Comparison of ENCODE assay signal across 1 cellular context in the genomic region with DNA sequence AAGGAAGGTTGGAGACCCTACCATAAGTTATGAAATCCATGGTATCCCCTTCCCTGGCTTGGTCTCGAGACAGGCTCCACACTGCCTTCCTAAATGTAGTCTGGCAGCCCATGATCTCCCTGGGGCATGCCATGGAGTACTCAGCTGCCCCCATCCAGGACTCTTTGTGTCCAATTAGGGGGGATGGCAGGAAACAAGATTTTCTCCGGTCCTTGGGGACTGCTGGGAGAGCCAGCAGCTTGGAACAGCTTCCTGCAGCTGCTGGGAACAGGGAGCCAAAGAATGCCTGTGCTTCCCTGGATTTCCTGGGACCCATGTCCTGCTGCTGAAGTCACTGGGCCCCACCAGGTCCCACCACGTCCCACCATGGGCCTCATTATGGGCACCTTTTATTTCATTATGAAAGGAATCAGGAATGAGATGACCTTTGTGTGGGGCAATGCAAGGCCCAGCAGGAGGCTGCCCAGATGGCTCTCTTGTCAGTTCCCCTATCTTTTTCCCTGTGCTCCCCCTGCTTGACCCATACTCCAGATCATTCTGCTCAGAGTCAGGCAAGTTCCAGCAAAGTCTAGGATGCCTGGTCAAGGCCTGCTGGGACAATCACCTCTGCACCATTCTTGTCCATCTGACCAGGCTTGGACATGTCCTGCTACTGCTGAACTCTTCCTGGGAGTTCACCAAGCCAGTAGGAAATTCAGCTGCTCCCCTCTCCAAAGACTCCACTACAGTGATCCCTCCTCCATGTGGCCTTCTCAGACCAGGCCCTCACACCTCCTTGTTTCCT.
TF ChIP-seq lines count a peak whose summit lies in the region.

No MANE protein-coding gene starts in this region.

TF ChIP-seq in IMR-90, 13 proteins besides CTCF, POLR2A, EP300 and RAD21:
- TF ChIP-seq MXI1 (IDR thresholded peaks at IDR 0.05; ENCODE audit: borderline replicate concordance, low read depth, low read length) (no peak), RCOR1 (IDR thresholded peaks at IDR 0.05; ENCODE audit: insufficient replicate concordance, low read length) (no peak), CEBPB (IDR thresholded peaks at IDR 0.05; ENCODE audit: low read depth, low read length) (no peak), BHLHE40 (IDR thresholded peaks at IDR 0.05; ENCODE audit: low read depth, low read length) (no peak), MAZ (IDR thresholded peaks at IDR 0.05; ENCODE audit: borderline replicate concordance, low read depth, low read length) (no peak), RFX5 (IDR thresholded peaks at IDR 0.05; ENCODE audit: low read depth, low read length) (no peak), CHD1 (IDR thresholded peaks at IDR 0.05; ENCODE audit: low read depth, low read length) (no peak), FOS (IDR thresholded peaks at IDR 0.05; ENCODE audit: low read depth, low read length) (no peak), NFE2L2 (IDR thresholded peaks at IDR 0.05; ENCODE audit: low read depth, low read length) (no peak), MAFK (IDR thresholded peaks at IDR 0.05; ENCODE audit: low read depth, low read length) (no peak), SMC3 (IDR thresholded peaks at IDR 0.05; ENCODE audit: low read depth, low read length) (no peak)
- TF ChIP-seq, protein P1, sequence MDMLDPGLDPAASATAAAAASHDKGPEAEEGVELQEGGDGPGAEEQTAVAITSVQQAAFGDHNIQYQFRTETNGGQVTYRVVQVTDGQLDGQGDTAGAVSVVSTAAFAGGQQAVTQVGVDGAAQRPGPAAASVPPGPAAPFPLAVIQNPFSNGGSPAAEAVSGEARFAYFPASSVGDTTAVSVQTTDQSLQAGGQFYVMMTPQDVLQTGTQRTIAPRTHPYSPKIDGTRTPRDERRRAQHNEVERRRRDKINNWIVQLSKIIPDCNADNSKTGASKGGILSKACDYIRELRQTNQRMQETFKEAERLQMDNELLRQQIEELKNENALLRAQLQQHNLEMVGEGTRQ (IDR thresholded peaks at IDR 0.05; ENCODE audit: low read depth, low read length), result no peak
- TF ChIP-seq, protein P2, sequence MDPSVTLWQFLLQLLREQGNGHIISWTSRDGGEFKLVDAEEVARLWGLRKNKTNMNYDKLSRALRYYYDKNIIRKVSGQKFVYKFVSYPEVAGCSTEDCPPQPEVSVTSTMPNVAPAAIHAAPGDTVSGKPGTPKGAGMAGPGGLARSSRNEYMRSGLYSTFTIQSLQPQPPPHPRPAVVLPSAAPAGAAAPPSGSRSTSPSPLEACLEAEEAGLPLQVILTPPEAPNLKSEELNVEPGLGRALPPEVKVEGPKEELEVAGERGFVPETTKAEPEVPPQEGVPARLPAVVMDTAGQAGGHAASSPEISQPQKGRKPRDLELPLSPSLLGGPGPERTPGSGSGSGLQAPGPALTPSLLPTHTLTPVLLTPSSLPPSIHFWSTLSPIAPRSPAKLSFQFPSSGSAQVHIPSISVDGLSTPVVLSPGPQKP (IDR thresholded peaks at IDR 0.05; ENCODE audit: borderline replicate concordance, low read depth, low read length), result no peak
